Comparison of ENCODE assay signal across 1 cellular context in genomic region chr16:1979271-1980025, GRCh38.
TF ChIP-seq lines count a peak whose summit lies in the region.

No MANE protein-coding gene starts in this region.

TF ChIP-seq in HepG2, 621 proteins besides CTCF, POLR2A, EP300 and RAD21:
- no peak for TF ChIP-seq CC2D1A (CRISPR knock-in tag; IDR thresholded peaks at IDR 0.05)
- peak; percentile 14; the same call in 1 of the 2 replicates for TF ChIP-seq RBFOX2 (IDR thresholded peaks at IDR 0.05; ENCODE audit: low read depth, low read length)
- TF ChIP-seq ZSCAN29 (CRISPR knock-in tag; conservative IDR thresholded peaks at IDR 0.05) = no peak
- peak; percentile 7; the same call in 1 of the 2 replicates for TF ChIP-seq ZBTB33 (CRISPR knock-in tag; IDR thresholded peaks at IDR 0.05)
